In the genomic region with DNA sequence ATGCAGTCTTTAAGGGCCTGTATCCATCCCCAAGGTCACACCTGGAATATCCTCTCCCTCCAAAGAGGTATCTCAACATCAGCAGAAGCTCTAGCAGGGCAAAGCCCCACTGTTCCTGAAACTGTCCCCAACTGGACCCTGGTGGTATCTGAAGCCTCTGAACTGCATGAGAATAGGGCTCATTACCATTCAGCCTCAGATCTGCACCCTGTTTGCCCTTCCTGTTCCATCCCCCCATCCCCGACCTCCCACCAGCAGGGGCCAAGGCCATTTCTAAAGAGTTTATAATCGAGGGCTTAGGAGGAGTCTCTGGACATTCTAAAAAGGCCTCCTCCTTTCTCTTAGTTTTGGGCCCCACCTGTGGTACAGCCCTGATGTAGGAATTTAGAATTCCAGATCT, we compare ENCODE assay signal across 11 cellular contexts.
DNase-seq lines count a peak whose midpoint lies in the region; ATAC-seq and TF ChIP-seq lines count a peak whose summit lies in the region.
"Had no signal": no experiment of that assay in that cellular context is flagged by ENCODE, and none has a peak within 500 bp of the region (broad histone marks: within the 10 kb centered on the region; RNA-seq: fewer than 3 reads in every experiment).

No MANE protein-coding gene starts in this region.

- H2BK15ac ChIP-seq in H9 (ENCODE audit: low read depth, low read length) = no peak overlapping the region

- POLR2A ChIA-PET in WTC11 (lab: Charles Lee) = interaction anchor here (1.6 kb wide), 1 partner anchor 232 kb away, joined by 6 read pairs; a partner anchor contains a TSS

- no peaks in the 10 kb centered on the region for H3K23me2 ChIP-seq in H9 (ENCODE audit: insufficient read length, low read depth, low read length, poor library complexity, severe bottlenecking)

- no TSS peak for BruUV-seq in Calu3 (replicated peaks; lab: Mats Ljungman, UMichigan)

- H3K27me3 Mint-ChIP-seq in H9 (ENCODE audit: low read depth) (peaks cover 8% of the 10 kb centered on the region), WTC11 (ENCODE audit: low read depth) (no peaks in the 10 kb centered on the region), Calu3 (ENCODE audit: unreplicated experiment) (peaks cover 39% of the 10 kb centered on the region)

- no peak overlapping the region for H2BK12ac ChIP-seq in H9 (ENCODE audit: insufficient read length, low read depth, low read length)

- H3K9me3 Mint-ChIP-seq in H9 (no peaks in the 10 kb centered on the region; a peak in 1 of 5 replicates), WTC11 (no peaks in the 10 kb centered on the region), Calu3 (ENCODE audit: low read depth, unreplicated experiment) (no peaks in the 10 kb centered on the region)

- no peak overlapping the region for H4K5ac ChIP-seq in H9 (ENCODE audit: insufficient read length, low read depth, low read length)

- no peak overlapping the region for H4K91ac ChIP-seq in H9 (ENCODE audit: insufficient read length, low read depth, low read length)

- H3K4me2 ChIP-seq in H9 (ENCODE audit: insufficient read depth, insufficient read length, low read length) = peak overlapping the region; percentile 14

- H3K27ac Mint-ChIP-seq in H9 = 0 out of 7 replicates have a peak overlapping the region, but pooled peaks of 1 of the 3 experiments have one; percentile 28
- H3K27ac Mint-ChIP-seq in WTC11 = no peak overlapping the region
- no peak overlapping the region for H3K27ac Mint-ChIP-seq in Calu3 (ENCODE audit: unreplicated experiment)
- H3K27ac Mint-ChIP-seq: CD4-positive, CD25-positive, alpha-beta regulatory T cell; CD8-positive, alpha-beta memory T cell had no signal

- H3K36me3 Mint-ChIP-seq in H9 (ENCODE audit: insufficient read depth in 1 of 3, low read depth in 3 of 3) (no peaks in the 10 kb centered on the region), WTC11 (no peaks in the 10 kb centered on the region), Calu3 (ENCODE audit: insufficient read depth, unreplicated experiment) (no peaks in the 10 kb centered on the region)
- H3K36me3 Mint-ChIP-seq: CD4-positive, CD25-positive, alpha-beta regulatory T cell; CD8-positive, alpha-beta memory T cell had no signal

- WGBS in H9 (ENCODE audit: extremely low coverage, insufficient read length, low lambda C conversion rate) = no CpG with 5 or more reads among the region's 2 CpGs
- 33% methylated on average over 2 of the region's 2 CpGs for WGBS in esophagus muscularis mucosa

- intact Hi-C loops in Calu3 (cut with micrococcal nuclease; ENCODE audit: unreplicated experiment) = no loop called here
- intact Hi-C loops in esophagus muscularis mucosa (cut with DNase I) = no loop called here

- no peak overlapping the region for H2BK5ac ChIP-seq in H9 (ENCODE audit: insufficient read length, low read length)

- H3K4me3 ChIP-seq in iPS-18a (ENCODE audit: low read length) = peak overlapping the region; percentile 21
- no peak overlapping the region for H3K4me3 ChIP-seq in esophagus muscularis mucosa

- no peak overlapping the region for H4K8ac ChIP-seq in H9 (replicated peaks; ENCODE audit: insufficient read length, low read depth, low read length)

- no peak overlapping the region for H2AFZ ChIP-seq in H9 (ENCODE audit: low read length)

- no peak overlapping the region for H3K18ac ChIP-seq in H9 (ENCODE audit: insufficient read length, low read depth, low read length)

- H3K4me1 Mint-ChIP-seq in H9 (peaks cover 47 to 58% of the 10 kb centered on the region in 2 experiments), WTC11 (peaks cover 62% of the 10 kb centered on the region), Calu3 (ENCODE audit: low read depth, unreplicated experiment) (no peaks in the 10 kb centered on the region)
- H3K4me1 Mint-ChIP-seq: CD4-positive, CD25-positive, alpha-beta regulatory T cell; CD8-positive, alpha-beta memory T cell had no signal

- H3K79me1 ChIP-seq in H9 (ENCODE audit: insufficient read depth, low read depth, low read length, poor library complexity, severe bottlenecking) = no peaks in the 10 kb centered on the region

- no peak overlapping the region for H2BK20ac ChIP-seq in H9 (ENCODE audit: low read depth, low read length, poor library complexity, severe bottlenecking)

- H3K14ac ChIP-seq in H9 (ENCODE audit: insufficient read depth, low read length) = no peak overlapping the region

- CTCF ChIA-PET in WTC11 (lab: Charles Lee) (interaction anchor here (0.5 to 1.7 kb wide), 2 partner anchors 64 to 159 kb away, joined by 3 to 4 read pairs; no protein-coding TSS in a partner anchor), Calu3 (lab: Charles Lee) (no interaction called here)

- no peaks in the 10 kb centered on the region for H3K9me3 ChIP-seq in H9 (ENCODE audit: control insufficient read depth, low read depth, low read length)
- no peaks in the 10 kb centered on the region for H3K9me3 ChIP-seq in iPS-18a (ENCODE audit: control insufficient read depth, low read depth, low read length)
- no peaks in the 10 kb centered on the region for H3K9me3 ChIP-seq in esophagus muscularis mucosa
- H3K9me3 ChIP-seq: BE2C had no signal

- no peak overlapping the region for H3K9ac ChIP-seq in H9 (ENCODE audit: extremely low read depth, insufficient read length, low read length)
- H3K9ac ChIP-seq in iPS-18a (ENCODE audit: low read length) = no peak overlapping the region

- no peak overlapping the region for H3K4ac ChIP-seq in H9 (ENCODE audit: low read depth, low read length)

- no peak for TF ChIP-seq POLR2A in esophagus muscularis mucosa (IDR thresholded peaks at IDR 0.05; ENCODE audit: low read depth)

- H3K4me3 Mint-ChIP-seq in H9 (no peak overlapping the region; a peak in 1 of 5 replicates), WTC11 (0 out of 2 replicates have a peak overlapping the region, but pooled peaks have one; percentile 10), Calu3 (ENCODE audit: low read depth, unreplicated experiment) (no peak overlapping the region)
- H3K4me3 Mint-ChIP-seq: CD4-positive, CD25-positive, alpha-beta regulatory T cell; CD8-positive, alpha-beta memory T cell had no signal

- TF ChIP-seq EP300 in esophagus muscularis mucosa (IDR thresholded peaks at IDR 0.05) = no peak

- H3K79me2 ChIP-seq in H9 (ENCODE audit: insufficient read depth, low read length) = no peaks in the 10 kb centered on the region

- H3K23ac ChIP-seq in H9 (ENCODE audit: insufficient read length, low read depth, low read length) = no peak overlapping the region

- TF ChIP-seq CTCF in H9 (conservative IDR thresholded peaks at IDR 0.05) (no peak), WTC11 (IDR thresholded peaks at IDR 0.05) (no peak), Calu3 (IDR thresholded peaks at IDR 0.05; ENCODE audit: unreplicated experiment) (no peak), esophagus muscularis mucosa (IDR thresholded peaks at IDR 0.05) (no peak)

- no peak overlapping the region for H2BK120ac ChIP-seq in H9 (ENCODE audit: low read depth, low read length, poor library complexity, severe bottlenecking)

- no peak overlapping the region for H2AK5ac ChIP-seq in H9 (ENCODE audit: insufficient read length, low read length)

- H3K56ac ChIP-seq in H9 (ENCODE audit: insufficient read length, low read depth, low read length) = no peak overlapping the region

- H3T11ph ChIP-seq in H9 (ENCODE audit: low read length) = no peak overlapping the region

- no peak for DNase-seq in H9
- no peak for DNase-seq in WTC11 (ENCODE audit: low spot score)
- DNase-seq in Calu3 = no peak
- no peak for DNase-seq in esophagus muscularis mucosa (ENCODE audit: extremely low spot score)
- DNase-seq: BE2C; C1 segment of cervical spinal cord; CD4-positive, CD25-positive, alpha-beta regulatory T cell; CD8-positive, alpha-beta memory T cell; COR-L47 had no signal

- peak; percentile 43 for ATAC-seq in WTC11
- no peak for ATAC-seq in HG03175 (IDR thresholded peaks at IDR 0.05; ENCODE audit: unreplicated experiment)

- H3K36me3 ChIP-seq in iPS-18a (ENCODE audit: control insufficient read depth, low read depth, low read length) (no peaks in the 10 kb centered on the region), esophagus muscularis mucosa (no peaks in the 10 kb centered on the region)
- H3K36me3 ChIP-seq: BE2C had no signal

- peaks cover 21% of the 10 kb centered on the region; the same call in 1 of the 2 replicates for H3K4me1 ChIP-seq in H9 (ENCODE audit: insufficient read depth, low read length)
- peaks cover 23% of the 10 kb centered on the region for H3K4me1 ChIP-seq in iPS-18a (ENCODE audit: control insufficient read depth, low read depth, low read length)
- H3K4me1 ChIP-seq in esophagus muscularis mucosa = no peaks in the 10 kb centered on the region
- H3K4me1 ChIP-seq: BE2C had no signal

- no peak overlapping the region for H3K27ac ChIP-seq in H9 (ENCODE audit: insufficient read length, low read depth, low read length)
- H3K27ac ChIP-seq in iPS-18a (ENCODE audit: low read length) = no peak overlapping the region
- no peak overlapping the region for H3K27ac ChIP-seq in esophagus muscularis mucosa (replicated peaks in 1 of 4)

- H4K20me1 ChIP-seq in H9 (ENCODE audit: control insufficient read depth, insufficient read depth, insufficient read length) = peaks cover 2% of the 10 kb centered on the region

- H3K27me3 ChIP-seq in H9 (ENCODE audit: insufficient read depth, low read length) (no peaks in the 10 kb centered on the region), iPS-18a (ENCODE audit: control insufficient read depth, insufficient read depth, low read length) (no peaks in the 10 kb centered on the region), esophagus muscularis mucosa (peaks cover 0 to 7% (median 0%) of the 10 kb centered on the region in 4 donors)
- H3K27me3 ChIP-seq: BE2C had no signal

TF ChIP-seq in WTC11, 78 proteins besides CTCF, POLR2A, EP300 and RAD21 (continues in another document):
- peak; percentile 44; the same call in 1 of the 2 replicates for TF ChIP-seq ZNF423 (CRISPR knock-in tag; IDR thresholded peaks at IDR 0.05)
- TF ChIP-seq HMGA2 (CRISPR knock-in tag; IDR thresholded peaks at IDR 0.05) = no peak
- no peak for TF ChIP-seq ZNF121 (CRISPR knock-in tag; IDR thresholded peaks at IDR 0.05)
- TF ChIP-seq, protein P1, sequence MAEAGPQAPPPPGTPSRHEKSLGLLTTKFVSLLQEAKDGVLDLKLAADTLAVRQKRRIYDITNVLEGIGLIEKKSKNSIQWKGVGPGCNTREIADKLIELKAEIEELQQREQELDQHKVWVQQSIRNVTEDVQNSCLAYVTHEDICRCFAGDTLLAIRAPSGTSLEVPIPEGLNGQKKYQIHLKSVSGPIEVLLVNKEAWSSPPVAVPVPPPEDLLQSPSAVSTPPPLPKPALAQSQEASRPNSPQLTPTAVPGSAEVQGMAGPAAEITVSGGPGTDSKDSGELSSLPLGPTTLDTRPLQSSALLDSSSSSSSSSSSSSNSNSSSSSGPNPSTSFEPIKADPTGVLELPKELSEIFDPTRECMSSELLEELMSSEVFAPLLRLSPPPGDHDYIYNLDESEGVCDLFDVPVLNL (CRISPR knock-in tag; IDR thresholded peaks at IDR 0.05; ENCODE audit: borderline replicate concordance, low read depth) = no peak
- 0 out of 2 replicates have a peak, but pooled peaks have one; percentile 28 for TF ChIP-seq ETV6 (CRISPR knock-in tag; IDR thresholded peaks at IDR 0.05)
